ENCODE assay signal across 11 cellular contexts in genomic region chr15:60376677-60377095, GRCh38. TPM values are rescaled to one million over a fixed set of nuclear protein-coding genes. Genes with fewer than 3 reads are reported as not detected.
DNase-seq lines count a peak whose midpoint lies in the region; ATAC-seq and TF ChIP-seq lines count a peak whose summit lies in the region.
"Had no signal": no experiment of that assay in that cellular context is flagged by ENCODE, and none has a peak within 500 bp of the region (broad histone marks: within the 10 kb centered on the region; RNA-seq: fewer than 3 reads in every experiment).

No MANE protein-coding gene starts in this region.

- no peaks in the 10 kb centered on the region for H3K9me3 ChIP-seq in Panc1 (ENCODE audit: control insufficient read depth, insufficient read depth, low read depth, low read length)
- no peaks in the 10 kb centered on the region for H3K9me3 ChIP-seq in fibroblast of lung (ENCODE audit: control insufficient read depth, insufficient read depth, low read depth, low read length)

- in situ Hi-C loops in Panc1 (cut with HindIII; ENCODE audit: low pct_unique_long_range_greater_than_20kb, low sequenced_read_pairs), result no loop called here

- H3K4me1 ChIP-seq in Panc1 (ENCODE audit: control insufficient read depth, insufficient read depth, low read length) (peaks cover 99% of the 10 kb centered on the region), fibroblast of lung (ENCODE audit: control insufficient read depth, extremely low read depth, insufficient read depth, low read length) (peaks cover 55% of the 10 kb centered on the region)

- ATAC-seq in Panc1, result no peak
- no peak for ATAC-seq in GM18517 (IDR thresholded peaks at IDR 0.05; ENCODE audit: unreplicated experiment)
- ATAC-seq in GM21723 (IDR thresholded peaks at IDR 0.05; ENCODE audit: unreplicated experiment), result no peak
- no peak for ATAC-seq in HG03280 (IDR thresholded peaks at IDR 0.05; ENCODE audit: unreplicated experiment)

- H3K4me3 ChIP-seq in Panc1 (ENCODE audit: low read depth in 2 of 2, low read length in 2 of 2) (no peak overlapping the region), fibroblast of lung (replicated peaks in 1 of 4; ENCODE audit: control extremely low read depth in 1 of 4, insufficient read depth in 1 of 4, low read depth in 3 of 4, low read length in 4 of 4) (no peak overlapping the region), skin epidermis (no peak overlapping the region)

- POLR2A ChIA-PET in Panc1 (lab: Charles Lee), result interaction anchor here (0.9 to 1.4 kb wide), 4 partner anchors 11 to 17 kb away, joined by 3 to 7 read pairs (median 3); no protein-coding TSS in a partner anchor

- peaks cover 85% of the 10 kb centered on the region for H3K79me2 ChIP-seq in fibroblast of lung (ENCODE audit: control insufficient read depth, insufficient read depth, low read length)

- peak overlapping the region; percentile 100 for H3K27ac ChIP-seq in Panc1 (ENCODE audit: low read length)
- H3K27ac ChIP-seq in fibroblast of lung (ENCODE audit: insufficient read depth, low read length), result peak overlapping the region; percentile 48
- peak overlapping the region in 17 of 21 experiments; percentile 25 to 88 (median 68) for H3K27ac ChIP-seq in skin epidermis
- H3K27ac ChIP-seq: KMS-11 had no signal

- H3K4me2 ChIP-seq in fibroblast of lung (ENCODE audit: extremely low read depth, insufficient read depth, low read length), result no peak overlapping the region
- H3K4me2 ChIP-seq: KMS-11 had no signal

- H4K20me1 ChIP-seq in fibroblast of lung (ENCODE audit: control insufficient read depth, extremely low read depth, insufficient read depth, low read length), result peaks cover 17% of the 10 kb centered on the region

- intact Hi-C loops in Panc1 (cut with micrococcal nuclease; ENCODE audit: unreplicated experiment), result no loop called here

- CTCF ChIA-PET in Panc1 (lab: Charles Lee), result no interaction called here

- no peak overlapping the region for H3K9ac ChIP-seq in fibroblast of lung (ENCODE audit: insufficient read depth, low read length)
- H3K9ac ChIP-seq: KMS-11 had no signal

- DNase-seq in Daoy (ENCODE audit: low read depth) (peak; percentile 42), Panc1 (ENCODE audit: low read depth, low spot score) (no peak), fibroblast of lung (ENCODE audit: low read depth in 2 of 2) (peak in 1 of 2 donors; percentile 66), SIG-M5 (lab: John Stamatoyannopoulos, UW) (no peak)
- DNase-seq: H9, NCI-H524 treated with DMSO at 0.1 percent for 48 hours had no signal

- H2AFZ ChIP-seq in fibroblast of lung (ENCODE audit: low read length), result no peak overlapping the region

- no TSS peak for BruUV-seq in Panc1 (replicated peaks; lab: Mats Ljungman, UMichigan)

- TF ChIP-seq CTCF in Panc1 (IDR thresholded peaks at IDR 0.05) (no peak), fibroblast of lung (conservative IDR thresholded peaks at IDR 0.05 in 1 of 2, IDR thresholded peaks at IDR 0.05 in 1 of 2; ENCODE audit: low read depth in 1 of 2, low read length in 2 of 2) (no peak)

- H3K27me3 ChIP-seq in Panc1 (ENCODE audit: control insufficient read depth, insufficient read depth, low read length) (no peaks in the 10 kb centered on the region), fibroblast of lung (ENCODE audit: control insufficient read depth, insufficient read depth, low read length) (no peaks in the 10 kb centered on the region)

- H3K36me3 ChIP-seq in Panc1 (ENCODE audit: control insufficient read depth, insufficient read depth, low read length) (peaks cover 36% of the 10 kb centered on the region), fibroblast of lung (ENCODE audit: control insufficient read depth, insufficient read depth, low read length) (peaks cover 21% of the 10 kb centered on the region)

RNA-seq across cellular contexts. Expression of gene ANXA2, which starts 21.1 kb away (rescaled TPM):
- 2,152 and 2,505 TPM in 2 replicates for total RNA-seq in Daoy (2014; rRNA removed; shearing (Covaris generic))
- total RNA-seq in Panc1 (2021; ENCODE audit: unreplicated experiment), result 1,903 TPM
- 1,847 TPM for polyA plus RNA-seq in Panc1 (2012; ENCODE audit: insufficient read length)
- 1,250 and 2,754 TPM in 2 replicates for total RNA-seq in fibroblast of lung
- polyA plus RNA-seq in fibroblast of lung, result 4,872 and 6,648 TPM in 2 replicates
- 3,157 and 3,880 TPM in 2 replicates for polyA plus RNA-seq in fibroblast of lung (2012)
- 1,485 and 1,743 TPM in 2 replicates for polyA minus RNA-seq in fibroblast of lung (ENCODE audit: low replicate concordance)

Comparison
In these comparisons a context has a peak if more than half of its experiments do, and no peak if none do; other contexts are left out.
1. H3K27ac ChIP-seq: peak in every context shown above with its lines; median percentile 100 in Panc1; 68 in skin epidermis; 48 in fibroblast of lung.